ENCODE assay signal across 9 cellular contexts in the genomic region with DNA sequence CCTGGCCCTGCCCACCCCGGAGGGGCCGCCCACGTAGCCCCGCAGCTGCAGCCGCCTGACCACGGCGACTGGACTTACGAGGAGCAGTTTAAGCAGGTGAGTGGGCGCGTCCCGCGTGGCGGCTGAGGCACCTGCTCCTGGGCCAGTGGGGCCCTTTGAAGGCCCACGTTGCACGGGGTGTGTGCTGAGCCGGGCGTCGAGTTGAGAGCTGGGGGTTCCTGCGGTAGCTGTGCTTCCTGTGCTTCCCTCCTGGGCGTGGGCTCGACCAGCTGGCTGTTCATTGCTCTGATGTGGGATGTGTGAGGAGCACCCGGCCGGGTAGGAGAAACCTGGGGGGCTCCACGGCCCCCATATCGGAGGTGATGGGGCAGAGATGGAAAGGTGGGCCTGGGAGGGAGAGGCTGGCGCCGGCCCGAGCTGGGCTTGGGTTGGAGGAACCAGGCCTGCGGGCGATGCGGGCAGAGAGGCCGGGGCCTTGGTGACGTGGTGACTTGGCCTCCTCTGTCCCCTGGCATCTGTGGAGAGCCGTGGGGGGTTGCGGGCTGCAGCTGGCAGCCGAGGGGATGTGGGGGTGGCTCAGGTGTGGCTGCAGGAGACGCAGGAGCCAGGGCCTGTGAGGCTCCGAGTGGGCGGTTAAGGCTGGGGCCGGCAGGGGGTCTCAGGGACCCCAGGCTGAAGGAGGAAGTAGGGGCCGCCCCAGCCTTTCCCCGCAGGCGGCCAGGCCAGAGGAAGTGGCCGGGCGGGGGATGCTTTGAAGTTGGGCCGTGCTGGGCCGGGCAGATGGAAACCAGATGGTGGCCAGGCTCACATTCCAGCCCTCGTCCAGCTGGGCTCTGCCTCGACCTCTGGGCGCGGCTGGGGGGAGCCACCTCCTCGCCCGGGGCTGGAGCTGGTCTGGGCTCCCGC. TPM values are rescaled to one million over a fixed set of nuclear protein-coding genes. Genes with fewer than 3 reads are reported as not detected.
DNase-seq lines count a peak whose midpoint lies in the region; ATAC-seq, FAIRE-seq and TF ChIP-seq lines count a peak whose summit lies in the region.
"Had no signal": no experiment of that assay in that cellular context is flagged by ENCODE, and none has a peak within 500 bp of the region (broad histone marks: within the 10 kb centered on the region; RNA-seq: fewer than 3 reads in every experiment).

No MANE protein-coding gene starts in this region.

- DNase-seq in AG08396 (ENCODE audit: low spot score) = peak; percentile 97
- peak; percentile 96 for DNase-seq in HFFc6
- DNase-seq in activated effector memory CD4-positive, alpha-beta T cell treated with Interleukin-2 at 50 U/mL for 16 hours = peak; percentile 32
- peak in 1 of 2 donors; percentile 53 for DNase-seq in foreskin keratinocyte
- no peak for DNase-seq in GM19239 (ENCODE audit: insufficient read length, low spot score)
- no peak for DNase-seq in NCI-H1694 treated with DMSO at 0.1 percent for 48 hours (lab: John Stamatoyannopoulos, UW)

- peaks cover 2% of the 10 kb centered on the region for H3K27me3 Mint-ChIP-seq in HFFc6 (ENCODE audit: insufficient read depth)

- no peak overlapping the region for H3K27ac ChIP-seq in foreskin keratinocyte
- H3K27ac ChIP-seq in rectal smooth muscle tissue (ENCODE audit: low read depth, low read length) = peak overlapping the region; percentile 70

- peak overlapping the region; percentile 8 for H3K4me3 ChIP-seq in rectal smooth muscle tissue (ENCODE audit: low read length)

- H3K4me3 Mint-ChIP-seq in HFFc6 = peak overlapping the region; percentile 81

- peaks cover 18% of the 10 kb centered on the region for H3K4me1 Mint-ChIP-seq in HFFc6 (ENCODE audit: low read depth)

- peak overlapping the region; percentile 93 for H3K27ac Mint-ChIP-seq in HFFc6

- no peak for FAIRE-seq in GM19239 (lab: Jason Lieb, UNC)
- FAIRE-seq: GM18507 had no signal

- peaks cover 3% of the 10 kb centered on the region for H3K4me1 ChIP-seq in foreskin keratinocyte
- H3K4me1 ChIP-seq in rectal smooth muscle tissue (ENCODE audit: control insufficient read depth, insufficient read depth, low read length) = peaks cover 19% of the 10 kb centered on the region

- peak; percentile 36; the same call in 1 of the 2 replicates for TF ChIP-seq CTCF in HFFc6 (IDR thresholded peaks at IDR 0.05)
- no peak for TF ChIP-seq CTCF in foreskin keratinocyte (conservative IDR thresholded peaks at IDR 0.05)

- no peaks in the 10 kb centered on the region for H3K36me3 ChIP-seq in rectal smooth muscle tissue (ENCODE audit: control insufficient read depth, insufficient read depth, low read length)

- no peak overlapping the region for H3K9ac ChIP-seq in rectal smooth muscle tissue (ENCODE audit: low read length)

- peak; percentile 21 for ATAC-seq in foreskin keratinocyte
- ATAC-seq in GM21381 (IDR thresholded peaks at IDR 0.05; ENCODE audit: unreplicated experiment) = no peak

- no peaks in the 10 kb centered on the region for H3K27me3 ChIP-seq in foreskin keratinocyte
- no peaks in the 10 kb centered on the region for H3K27me3 ChIP-seq in rectal smooth muscle tissue (ENCODE audit: control insufficient read depth, insufficient read depth, low read length)

- H3K9me3 Mint-ChIP-seq in HFFc6 = no peaks in the 10 kb centered on the region

- peaks cover 12% of the 10 kb centered on the region for H3K36me3 Mint-ChIP-seq in HFFc6 (ENCODE audit: low read depth)

RNA-seq across cellular contexts. Expression of a gene that starts 7.1 kb away (rescaled TPM):
- total RNA-seq in HFFc6 (2021; fragmentation: NEBNext Ultra II Directional; extraction: Animal tissue kit (Norgen Biotek cat#: 25700)) = 10 to 100 TPM; 35.1 to 44.2 (median 38.4) TPM
- total RNA-seq in foreskin keratinocyte = 9.0 and 9.4 TPM in 2 replicates
- polyA plus RNA-seq in foreskin keratinocyte = 4.8 and 5.0 TPM in 2 replicates

RNA-seq across cellular contexts. Expression of a gene that starts 15.8 kb away (rescaled TPM):
- total RNA-seq in HFFc6 (2021; fragmentation: NEBNext Ultra II Directional; extraction: Animal tissue kit (Norgen Biotek cat#: 25700)) = not detected
- not detected in 2 replicates for total RNA-seq in foreskin keratinocyte
- polyA plus RNA-seq in foreskin keratinocyte = not detected in 2 replicates

RNA-seq across cellular contexts. Expression of a gene that starts 19.9 kb away (rescaled TPM):
- 10 to 100 TPM; 41.9 to 53.4 (median 45.9) TPM for total RNA-seq in HFFc6 (2021; fragmentation: NEBNext Ultra II Directional; extraction: Animal tissue kit (Norgen Biotek cat#: 25700))
- total RNA-seq in foreskin keratinocyte = 48.8 and 55.4 TPM in 2 replicates
- 63.7 and 68.1 TPM in 2 replicates for polyA plus RNA-seq in foreskin keratinocyte

RNA-seq across cellular contexts. Expression of a gene that starts 39.6 kb away (rescaled TPM):
- total RNA-seq in HFFc6 (2021; fragmentation: NEBNext Ultra II Directional; extraction: Animal tissue kit (Norgen Biotek cat#: 25700)) = not detected
- not detected in 2 replicates for total RNA-seq in foreskin keratinocyte
- not detected in 2 replicates for polyA plus RNA-seq in foreskin keratinocyte

RNA-seq across cellular contexts. Expression of a gene that starts 39.9 kb away (rescaled TPM):
- 10 to 100 TPM; 58.1 to 91.0 (median 70.9) TPM for total RNA-seq in HFFc6 (2021; fragmentation: NEBNext Ultra II Directional; extraction: Animal tissue kit (Norgen Biotek cat#: 25700))
- total RNA-seq in foreskin keratinocyte = 25.9 and 26.9 TPM in 2 replicates
- polyA plus RNA-seq in foreskin keratinocyte = 41.3 and 44.2 TPM in 2 replicates

Comparison
In these comparisons a context has a peak if more than half of its experiments do, and no peak if none do; other contexts are left out.
1. DNase-seq: peak in AG08396 (single experiment), HFFc6 (single experiment) and activated effector memory CD4-positive, alpha-beta T cell treated with Interleukin-2 at 50 U/mL for 16 hours (single experiment); none in GM19239 (single experiment) and NCI-H1694 treated with DMSO at 0.1 percent for 48 hours (single experiment).